ENCODE assay signal across 8 cellular contexts in genomic region chr3:168511428-168512014, GRCh38.
DNase-seq lines count a peak whose midpoint lies in the region; ATAC-seq and TF ChIP-seq lines count a peak whose summit lies in the region.

No MANE protein-coding gene starts in this region.

- H3K9me3 Mint-ChIP-seq in CD14-positive monocyte (no peaks in the 10 kb centered on the region), GM23338 (no peaks in the 10 kb centered on the region)
- H3K9me3 Mint-ChIP-seq in CD4-positive, alpha-beta memory T cell = peaks cover 0 to 3% (median 0%) of the 10 kb centered on the region in 8 donors

- H3K36me3 Mint-ChIP-seq in CD14-positive monocyte (no peaks in the 10 kb centered on the region), GM23338 (ENCODE audit: low read depth) (no peaks in the 10 kb centered on the region; the same call in 2 of the 3 replicates)
- H3K36me3 Mint-ChIP-seq in CD4-positive, alpha-beta memory T cell = no peaks in the 10 kb centered on the region

- H2AFZ ChIP-seq in GM23338 = no peak overlapping the region

- no peaks in the 10 kb centered on the region for H3K4me1 Mint-ChIP-seq in CD14-positive monocyte
- H3K4me1 Mint-ChIP-seq in GM23338 = peaks cover 33% of the 10 kb centered on the region
- no peaks in the 10 kb centered on the region for H3K4me1 Mint-ChIP-seq in CD4-positive, alpha-beta memory T cell

- no peaks in the 10 kb centered on the region for H3K27me3 ChIP-seq in GM23338 (ENCODE audit: insufficient read depth)
- no peaks in the 10 kb centered on the region for H3K27me3 ChIP-seq in CD4-positive, alpha-beta memory T cell (ENCODE audit: insufficient read depth, low read length)
- no peaks in the 10 kb centered on the region for H3K27me3 ChIP-seq in effector memory CD4-positive, alpha-beta T cell (replicated peaks; ENCODE audit: control insufficient read depth, insufficient read depth, low read length, poor library complexity, severe bottlenecking)

- H3K4me2 ChIP-seq in GM23338 = no peak overlapping the region

- H3K4me3 ChIP-seq in GM23338 = no peak overlapping the region
- H3K4me3 ChIP-seq in CD4-positive, alpha-beta memory T cell (ENCODE audit: low read length in 2 of 2) = no peak overlapping the region
- no peak overlapping the region for H3K4me3 ChIP-seq in effector memory CD4-positive, alpha-beta T cell (ENCODE audit: insufficient read depth, low read depth, low read length, poor library complexity, severe bottlenecking)

- POLR2A ChIA-PET in CD4-positive, alpha-beta memory T cell (lab: Charles Lee; ENCODE audit: partially characterized antibody) = no interaction called here

- peak; percentile 59 for ATAC-seq in GM23338
- ATAC-seq in HG03196 (IDR thresholded peaks at IDR 0.05; ENCODE audit: unreplicated experiment) = no peak
- no peak for ATAC-seq in HG03108 (IDR thresholded peaks at IDR 0.05; ENCODE audit: unreplicated experiment)

- CTCF ChIA-PET in CD4-positive, alpha-beta memory T cell (lab: Charles Lee; ENCODE audit: partially characterized antibody) = no interaction called here

- no peaks in the 10 kb centered on the region for H3K9me3 ChIP-seq in CD4-positive, alpha-beta memory T cell (ENCODE audit: control insufficient read depth in 1 of 2, low read length in 2 of 2)
- no peaks in the 10 kb centered on the region for H3K9me3 ChIP-seq in effector memory CD4-positive, alpha-beta T cell (ENCODE audit: control insufficient read depth, low read length)

- no peaks in the 10 kb centered on the region for H3K36me3 ChIP-seq in GM23338 (ENCODE audit: insufficient read depth)
- no peaks in the 10 kb centered on the region for H3K36me3 ChIP-seq in CD4-positive, alpha-beta memory T cell (ENCODE audit: insufficient read depth, low read length)
- H3K36me3 ChIP-seq in effector memory CD4-positive, alpha-beta T cell (ENCODE audit: control insufficient read depth, insufficient read depth, low read length) = no peaks in the 10 kb centered on the region

- H3F3A ChIP-seq in GM23338 (replicated peaks; ENCODE audit: low read depth) = no peaks in the 10 kb centered on the region

- H3K27ac ChIP-seq in GM23338 (ENCODE audit: low read depth) = peak overlapping the region; percentile 71
- no peak overlapping the region for H3K27ac ChIP-seq in VCaP
- H3K27ac ChIP-seq in CD4-positive, alpha-beta memory T cell (ENCODE audit: low read depth, low read length) = no peak overlapping the region
- H3K27ac ChIP-seq in effector memory CD4-positive, alpha-beta T cell (ENCODE audit: insufficient read depth, low read length, poor library complexity, severe bottlenecking) = no peak overlapping the region

- H3K27ac Mint-ChIP-seq in CD14-positive monocyte (no peak overlapping the region), GM23338 (0 out of 2 replicates have a peak overlapping the region, but pooled peaks have one; percentile 58)
- H3K27ac Mint-ChIP-seq in CD4-positive, alpha-beta memory T cell = no peak overlapping the region

- peak; percentile 28 for TF ChIP-seq CTCF in CD14-positive monocyte (IDR thresholded peaks at IDR 0.05)
- peak; percentile 72 to 82 for TF ChIP-seq CTCF in GM23338 (conservative IDR thresholded peaks at IDR 0.05; ENCODE audit: low read depth in 2 of 2)
- peak; percentile 77 for TF ChIP-seq CTCF in VCaP (conservative IDR thresholded peaks at IDR 0.05)

- no peaks in the 10 kb centered on the region for H4K20me1 ChIP-seq in GM23338 (replicated peaks; ENCODE audit: insufficient read depth)

- DNase-seq in CD14-positive monocyte (ENCODE audit: low spot score) (no peak), GM23338 (ENCODE audit: low spot score) (peak; percentile 44), kidney glomerular epithelial cell (lab: John Stamatoyannopoulos, UW) (peak; percentile 26)
- no peak for DNase-seq in CD4-positive, alpha-beta memory T cell
- DNase-seq in effector memory CD4-positive, alpha-beta T cell = no peak

- H3K4me3 Mint-ChIP-seq in CD14-positive monocyte (no peak overlapping the region), GM23338 (no peak overlapping the region)
- no peak overlapping the region for H3K4me3 Mint-ChIP-seq in CD4-positive, alpha-beta memory T cell

- no peaks in the 10 kb centered on the region for H3K9me2 ChIP-seq in GM23338 (ENCODE audit: insufficient read depth)

- peaks cover 0 to 2% (median 0%) of the 10 kb centered on the region in 3 donors for H3K27me3 Mint-ChIP-seq in CD14-positive monocyte (ENCODE audit: low read depth in 3 of 3)
- H3K27me3 Mint-ChIP-seq in GM23338 (ENCODE audit: insufficient read depth, low read depth, poor library complexity) = no peaks in the 10 kb centered on the region
- H3K27me3 Mint-ChIP-seq in CD4-positive, alpha-beta memory T cell = no peaks in the 10 kb centered on the region

- intact Hi-C loops in CD14-positive monocyte (cut with micrococcal nuclease) = no loop called here
- intact Hi-C loops in CD4-positive, alpha-beta memory T cell (cut with micrococcal nuclease) = no loop called here

- H3K79me2 ChIP-seq in GM23338 (replicated peaks; ENCODE audit: insufficient read depth) = no peaks in the 10 kb centered on the region

- H3K4me1 ChIP-seq in GM23338 (ENCODE audit: insufficient read depth) = peaks cover 24% of the 10 kb centered on the region
- H3K4me1 ChIP-seq in CD4-positive, alpha-beta memory T cell (ENCODE audit: insufficient read depth, low read length) = no peaks in the 10 kb centered on the region
- H3K4me1 ChIP-seq in effector memory CD4-positive, alpha-beta T cell (ENCODE audit: control insufficient read depth, insufficient read depth, low read length, poor library complexity, severe bottlenecking) = no peaks in the 10 kb centered on the region

TF ChIP-seq in GM23338, 12 proteins besides CTCF, POLR2A, EP300 and RAD21 (continues in another document):
- TF ChIP-seq ZNF114 (CRISPR knock-in tag; IDR thresholded peaks at IDR 0.05) = no peak
- TF ChIP-seq NANOG (IDR thresholded peaks at IDR 0.05; ENCODE audit: borderline replicate concordance) = no peak
- TF ChIP-seq, protein P1, sequence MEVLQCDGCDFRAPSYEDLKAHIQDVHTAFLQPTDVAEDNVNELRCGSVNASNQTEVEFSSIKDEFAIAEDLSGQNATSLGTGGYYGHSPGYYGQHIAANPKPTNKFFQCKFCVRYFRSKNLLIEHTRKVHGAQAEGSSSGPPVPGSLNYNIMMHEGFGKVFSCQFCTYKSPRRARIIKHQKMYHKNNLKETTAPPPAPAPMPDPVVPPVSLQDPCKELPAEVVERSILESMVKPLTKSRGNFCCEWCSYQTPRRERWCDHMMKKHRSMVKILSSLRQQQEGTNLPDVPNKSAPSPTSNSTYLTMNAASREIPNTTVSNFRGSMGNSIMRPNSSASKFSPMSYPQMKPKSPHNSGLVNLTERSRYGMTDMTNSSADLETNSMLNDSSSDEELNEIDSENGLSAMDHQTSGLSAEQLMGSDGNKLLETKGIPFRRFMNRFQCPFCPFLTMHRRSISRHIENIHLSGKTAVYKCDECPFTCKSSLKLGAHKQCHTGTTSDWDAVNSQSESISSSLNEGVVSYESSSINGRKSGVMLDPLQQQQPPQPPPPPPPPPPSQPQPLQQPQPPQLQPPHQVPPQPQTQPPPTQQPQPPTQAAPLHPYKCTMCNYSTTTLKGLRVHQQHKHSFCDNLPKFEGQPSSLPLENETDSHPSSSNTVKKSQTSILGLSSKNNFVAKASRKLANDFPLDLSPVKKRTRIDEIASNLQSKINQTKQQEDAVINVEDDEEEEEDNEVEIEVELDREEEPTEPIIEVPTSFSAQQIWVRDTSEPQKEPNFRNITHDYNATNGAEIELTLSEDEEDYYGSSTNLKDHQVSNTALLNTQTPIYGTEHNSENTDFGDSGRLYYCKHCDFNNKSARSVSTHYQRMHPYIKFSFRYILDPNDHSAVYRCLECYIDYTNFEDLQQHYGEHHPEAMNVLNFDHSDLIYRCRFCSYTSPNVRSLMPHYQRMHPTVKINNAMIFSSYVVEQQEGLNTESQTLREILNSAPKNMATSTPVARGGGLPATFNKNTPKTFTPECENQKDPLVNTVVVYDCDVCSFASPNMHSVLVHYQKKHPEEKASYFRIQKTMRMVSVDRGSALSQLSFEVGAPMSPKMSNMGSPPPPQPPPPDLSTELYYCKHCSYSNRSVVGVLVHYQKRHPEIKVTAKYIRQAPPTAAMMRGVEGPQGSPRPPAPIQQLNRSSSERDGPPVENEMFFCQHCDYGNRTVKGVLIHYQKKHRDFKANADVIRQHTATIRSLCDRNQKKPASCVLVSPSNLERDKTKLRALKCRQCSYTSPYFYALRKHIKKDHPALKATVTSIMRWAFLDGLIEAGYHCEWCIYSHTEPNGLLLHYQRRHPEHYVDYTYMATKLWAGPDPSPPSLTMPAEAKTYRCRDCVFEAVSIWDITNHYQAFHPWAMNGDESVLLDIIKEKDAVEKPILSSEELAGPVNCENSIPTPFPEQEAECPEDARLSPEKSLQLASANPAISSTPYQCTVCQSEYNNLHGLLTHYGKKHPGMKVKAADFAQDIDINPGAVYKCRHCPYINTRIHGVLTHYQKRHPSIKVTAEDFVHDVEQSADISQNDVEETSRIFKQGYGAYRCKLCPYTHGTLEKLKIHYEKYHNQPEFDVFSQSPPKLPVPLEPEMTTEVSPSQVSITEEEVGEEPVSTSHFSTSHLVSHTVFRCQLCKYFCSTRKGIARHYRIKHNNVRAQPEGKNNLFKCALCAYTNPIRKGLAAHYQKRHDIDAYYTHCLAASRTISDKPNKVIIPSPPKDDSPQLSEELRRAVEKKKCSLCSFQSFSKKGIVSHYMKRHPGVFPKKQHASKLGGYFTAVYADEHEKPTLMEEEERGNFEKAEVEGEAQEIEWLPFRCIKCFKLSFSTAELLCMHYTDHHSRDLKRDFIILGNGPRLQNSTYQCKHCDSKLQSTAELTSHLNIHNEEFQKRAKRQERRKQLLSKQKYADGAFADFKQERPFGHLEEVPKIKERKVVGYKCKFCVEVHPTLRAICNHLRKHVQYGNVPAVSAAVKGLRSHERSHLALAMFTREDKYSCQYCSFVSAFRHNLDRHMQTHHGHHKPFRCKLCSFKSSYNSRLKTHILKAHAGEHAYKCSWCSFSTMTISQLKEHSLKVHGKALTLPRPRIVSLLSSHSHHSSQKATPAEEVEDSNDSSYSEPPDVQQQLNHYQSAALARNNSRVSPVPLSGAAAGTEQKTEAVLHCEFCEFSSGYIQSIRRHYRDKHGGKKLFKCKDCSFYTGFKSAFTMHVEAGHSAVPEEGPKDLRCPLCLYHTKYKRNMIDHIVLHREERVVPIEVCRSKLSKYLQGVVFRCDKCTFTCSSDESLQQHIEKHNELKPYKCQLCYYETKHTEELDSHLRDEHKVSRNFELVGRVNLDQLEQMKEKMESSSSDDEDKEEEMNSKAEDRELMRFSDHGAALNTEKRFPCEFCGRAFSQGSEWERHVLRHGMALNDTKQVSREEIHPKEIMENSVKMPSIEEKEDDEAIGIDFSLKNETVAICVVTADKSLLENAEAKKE (CRISPR knock-in tag; IDR thresholded peaks at IDR 0.05) = no peak

Comparison
In these comparisons a context has a peak if more than half of its experiments do, and no peak if none do; other contexts are left out.
1. DNase-seq: peak in GM23338 (single experiment) and kidney glomerular epithelial cell (single experiment); none in CD14-positive monocyte (single experiment), CD4-positive, alpha-beta memory T cell (0 of 5) and effector memory CD4-positive, alpha-beta T cell (0 of 3).
2. Peak in every context shown above with its lines, with median percentiles within 50 percentile points of each other: CTCF ChIP-seq.